In the genomic region with DNA sequence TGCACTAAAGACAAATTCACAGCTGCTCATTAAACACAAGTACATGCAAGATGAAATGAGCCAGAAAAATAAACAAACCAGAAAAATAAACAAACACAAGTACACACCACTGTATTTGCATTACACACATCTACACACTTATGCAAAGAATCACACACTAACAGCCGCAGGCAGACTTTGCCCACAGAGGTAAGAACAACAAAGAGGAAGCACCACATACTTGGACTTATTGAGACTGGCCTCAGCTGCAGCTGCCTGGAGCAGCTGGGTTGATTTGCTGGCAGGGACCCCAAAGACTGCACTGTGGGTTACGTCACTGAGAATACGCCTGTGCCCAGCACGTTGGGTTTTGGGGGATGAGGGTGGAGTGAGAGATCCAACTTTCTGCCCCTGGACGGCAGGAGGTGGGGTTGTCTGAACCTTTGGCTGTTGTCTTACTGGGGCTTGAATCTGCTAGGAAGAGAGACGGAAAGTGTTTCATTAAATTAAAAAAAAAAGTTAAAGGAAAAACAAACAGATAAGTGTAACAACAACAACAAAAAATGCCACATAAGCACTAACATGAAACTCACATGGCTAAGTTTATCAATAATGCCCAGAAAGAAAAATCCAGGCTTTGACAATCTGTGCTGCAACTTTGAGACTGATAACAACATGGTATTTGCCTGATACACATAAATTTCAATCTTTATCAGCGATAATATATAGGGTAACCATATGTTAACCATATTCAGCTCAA, we compare ENCODE assay signal across 12 cellular contexts.
DNase-seq lines count a peak whose midpoint lies in the region; TF ChIP-seq lines count a peak whose summit lies in the region.
"Had no signal": no experiment of that assay in that cellular context is flagged by ENCODE, and none has a peak within 500 bp of the region (broad histone marks: within the 10 kb centered on the region; RNA-seq: fewer than 3 reads in every experiment).

No MANE protein-coding gene starts in this region.

- H3K4me2 ChIP-seq in trophoblast cell (ENCODE audit: low read length), result no peak overlapping the region
- H3K4me2 ChIP-seq: SK-N-SH had no signal

- H3K9ac ChIP-seq in colonic mucosa (ENCODE audit: low read depth in 2 of 2, low read length in 2 of 2) (no peak overlapping the region), trophoblast cell (ENCODE audit: low read length) (peak overlapping the region; percentile 6)
- H3K9ac ChIP-seq: SK-N-SH had no signal

- in situ Hi-C loops in HAP-1 (cut with MboI; ENCODE audit: low sequenced_read_pairs), result no loop called here

- H3K4me1 ChIP-seq in colonic mucosa, result peaks cover 10% of the 10 kb centered on the region
- H3K4me1 ChIP-seq in trophoblast cell (ENCODE audit: control insufficient read depth in 1 of 2, insufficient read depth in 2 of 2, low read length in 2 of 2), result no peaks in the 10 kb centered on the region
- H3K4me1 ChIP-seq in HAP-1, result no peaks in the 10 kb centered on the region
- H3K4me1 ChIP-seq: thyroid gland had no signal

- TF ChIP-seq CTCF in colonic mucosa (IDR thresholded peaks at IDR 0.05), result no peak

- H4K8ac ChIP-seq in trophoblast cell (ENCODE audit: low read depth, low read length), result no peak overlapping the region

- H3K4me3 ChIP-seq in colonic mucosa, result no peak overlapping the region
- no peak overlapping the region for H3K4me3 ChIP-seq in trophoblast cell (ENCODE audit: low read depth, low read length)
- no peak overlapping the region for H3K4me3 ChIP-seq in HAP-1
- H3K4me3 ChIP-seq: thyroid gland had no signal

- H3K79me2 ChIP-seq in trophoblast cell (ENCODE audit: control insufficient read depth, insufficient read depth, low read length, poor library complexity), result no peaks in the 10 kb centered on the region

- H3K27ac ChIP-seq in colonic mucosa (no peak overlapping the region), trophoblast cell (ENCODE audit: low read depth, low read length) (no peak overlapping the region)

- H3K27me3 ChIP-seq in colonic mucosa, result no peaks in the 10 kb centered on the region
- no peaks in the 10 kb centered on the region for H3K27me3 ChIP-seq in trophoblast cell (ENCODE audit: insufficient read depth, low read length)
- no peaks in the 10 kb centered on the region for H3K27me3 ChIP-seq in HAP-1 (ENCODE audit: low read depth)
- H3K27me3 ChIP-seq: thyroid gland had no signal

- H2BK12ac ChIP-seq in trophoblast cell (ENCODE audit: low read length), result no peak overlapping the region

- no peak overlapping the region for H2AFZ ChIP-seq in trophoblast cell (ENCODE audit: insufficient read depth, low read length, poor library complexity)

- H3K14ac ChIP-seq in trophoblast cell (ENCODE audit: low read length), result no peak overlapping the region

- H3K9me3 ChIP-seq in colonic mucosa, result no peaks in the 10 kb centered on the region
- no peaks in the 10 kb centered on the region for H3K9me3 ChIP-seq in trophoblast cell (ENCODE audit: insufficient read depth, low read depth, low read length)
- H3K9me3 ChIP-seq in HAP-1, result no peaks in the 10 kb centered on the region
- H3K9me3 ChIP-seq: SK-N-SH, thyroid gland had no signal

- intact Hi-C loops in colonic mucosa (cut with DNase I), result no loop called here

- no peak overlapping the region for H4K12ac ChIP-seq in trophoblast cell (ENCODE audit: low read depth, low read length)

- WGBS in trophoblast cell (ENCODE audit: extremely low coverage, insufficient coverage, insufficient read length), result no CpG with 5 or more reads among the region's 7 CpGs

- H2AK5ac ChIP-seq in trophoblast cell (ENCODE audit: low read length), result no peak overlapping the region

- no peak overlapping the region for H4K91ac ChIP-seq in trophoblast cell (ENCODE audit: low read depth, low read length)

- no peaks in the 10 kb centered on the region for H3K36me3 ChIP-seq in colonic mucosa
- H3K36me3 ChIP-seq in trophoblast cell (ENCODE audit: control insufficient read depth in 1 of 2, insufficient read depth in 2 of 2, low read length in 2 of 2), result peaks cover 21 to 40% of the 10 kb centered on the region in 2 experiments
- peaks cover 40% of the 10 kb centered on the region for H3K36me3 ChIP-seq in HAP-1 (replicated peaks)

- H3K23ac ChIP-seq in trophoblast cell (ENCODE audit: low read length), result no peak overlapping the region

- DNase-seq in NCI-H510A treated with DMSO at 0.1 percent for 48 hours (lab: John Stamatoyannopoulos, UW) (peak; percentile 54), NCI-H510A (lab: John Stamatoyannopoulos, UW) (no peak), NCI-H526 treated with DMSO at 0.1 percent for 48 hours (lab: John Stamatoyannopoulos, UW) (peak; percentile 87), colonic mucosa (peak; percentile 38), trophoblast cell (no peak), HAP-1 (ENCODE audit: low spot score in 2 of 2) (no peak), iPS-NIHi11 (ENCODE audit: low spot score) (no peak), HUDEP-2 (lab: John Stamatoyannopoulos, UW; ENCODE audit: unreplicated experiment in 76 of 76) (no peak)
- DNase-seq: NCI-H1694 treated with DMSO at 0.1 percent for 48 hours; SK-N-SH; stimulated activated CD4-positive, alpha-beta T cell treated with anti-CD3 and anti-CD28 coated beads, Interleukin-4, amount 100 ng/mL, for 1 hour; thyroid gland had no signal

- H3K79me1 ChIP-seq in trophoblast cell (ENCODE audit: low read length), result no peaks in the 10 kb centered on the region

- H2BK5ac ChIP-seq in trophoblast cell (ENCODE audit: low read depth, low read length, poor library complexity), result no peak overlapping the region

- no peak overlapping the region for H2BK120ac ChIP-seq in trophoblast cell (ENCODE audit: insufficient read depth, low read length, poor library complexity)

- H3K18ac ChIP-seq in trophoblast cell (ENCODE audit: low read length), result no peak overlapping the region

- H3K4ac ChIP-seq in trophoblast cell (ENCODE audit: low read depth, low read length), result no peak overlapping the region

Comparison
In these comparisons a context has a peak if more than half of its experiments do, and no peak if none do; other contexts are left out.
1. DNase-seq: peak in NCI-H510A treated with DMSO at 0.1 percent for 48 hours (single experiment), NCI-H526 treated with DMSO at 0.1 percent for 48 hours (single experiment) and colonic mucosa (single experiment); none in NCI-H510A (single experiment), trophoblast cell (0 of 2), HAP-1 (0 of 2), iPS-NIHi11 (single experiment) and HUDEP-2 (0 of 76).